ENCODE assay signal across 1 cellular context in the genomic region with DNA sequence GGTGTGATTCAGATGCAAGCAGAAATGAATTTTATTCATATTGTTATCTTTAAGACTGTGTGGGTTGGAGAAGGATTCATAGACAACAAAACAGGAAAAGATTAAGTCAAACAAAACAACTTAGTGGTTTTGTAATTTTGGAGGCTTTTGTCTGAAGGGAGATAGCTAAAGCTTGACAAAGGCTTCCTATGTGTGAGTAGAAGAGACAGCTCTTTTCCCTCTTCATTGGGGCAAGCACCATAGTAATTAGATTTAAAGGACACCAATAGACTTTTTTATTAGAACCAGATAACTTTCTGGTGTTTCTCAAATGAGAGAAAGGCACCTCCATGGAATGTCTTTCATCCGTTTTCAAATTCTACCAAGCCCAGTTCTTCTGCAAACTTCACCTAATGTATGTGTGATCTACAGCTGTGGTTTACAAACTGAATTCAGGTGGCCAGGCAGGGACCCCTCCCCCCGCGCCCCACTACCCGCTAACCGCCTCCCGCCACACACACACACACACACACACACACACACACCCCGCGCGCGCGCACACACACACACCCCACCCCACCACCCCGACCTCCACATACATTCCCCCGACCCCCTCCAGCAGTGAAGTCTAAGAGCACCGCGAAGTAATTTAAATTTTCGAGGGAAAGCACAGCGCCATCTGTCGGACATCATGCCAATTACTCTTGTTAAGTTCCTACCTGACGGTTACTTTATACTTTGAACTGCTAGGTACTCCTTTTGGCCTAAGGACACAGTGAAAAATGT.
TF ChIP-seq lines count a peak whose summit lies in the region.

No MANE protein-coding gene starts in this region.

TF ChIP-seq in HepG2, 621 proteins besides CTCF, POLR2A, EP300 and RAD21 (continued from another document and continues in another):
- TF ChIP-seq ZNF3 (CRISPR knock-in tag; IDR thresholded peaks at IDR 0.05) (no peak), STAG1 (CRISPR knock-in tag; IDR thresholded peaks at IDR 0.05) (peak; percentile 56), SKI (IDR thresholded peaks at IDR 0.05; ENCODE audit: partially characterized antibody) (no peak), ZMYM4 (CRISPR knock-in tag; IDR thresholded peaks at IDR 0.05) (peak; percentile 65), ZNF792 (CRISPR knock-in tag; IDR thresholded peaks at IDR 0.05) (no peak), ZFP37 (CRISPR knock-in tag; IDR thresholded peaks at IDR 0.05; ENCODE audit: borderline replicate concordance) (no peak), MZF1 (CRISPR knock-in tag; IDR thresholded peaks at IDR 0.05; ENCODE audit: borderline replicate concordance) (no peak), NCOR1 (IDR thresholded peaks at IDR 0.05; ENCODE audit: borderline replicate concordance, low read length) (no peak), ZFAT (CRISPR knock-in tag; conservative IDR thresholded peaks at IDR 0.05) (no peak), CHD2 (IDR thresholded peaks at IDR 0.05; ENCODE audit: low read depth, low read length) (no peak), TARDBP (CRISPR knock-in tag; IDR thresholded peaks at IDR 0.05) (no peak), ZNF780A (CRISPR knock-in tag; IDR thresholded peaks at IDR 0.05) (no peak), ASH2L (IDR thresholded peaks at IDR 0.05; ENCODE audit: insufficient read length, low read depth, low read length) (peak; percentile 39), GATAD1 (CRISPR knock-in tag; IDR thresholded peaks at IDR 0.05) (no peak), ZNF383 (CRISPR knock-in tag; IDR thresholded peaks at IDR 0.05; ENCODE audit: borderline replicate concordance) (no peak), ATAD3A (CRISPR knock-in tag; IDR thresholded peaks at IDR 0.05) (no peak), KDM2A (CRISPR knock-in tag; IDR thresholded peaks at IDR 0.05; ENCODE audit: borderline replicate concordance, low read depth) (no peak), U2AF1 (optimal IDR thresholded peaks at IDR 0.05; ENCODE audit: low read depth, low read length) (no peak), NRL (CRISPR knock-in tag; IDR thresholded peaks at IDR 0.05; ENCODE audit: borderline replicate concordance) (no peak), MIXL1 (CRISPR knock-in tag; IDR thresholded peaks at IDR 0.05) (0 out of 2 replicates have a peak, but pooled peaks have one; percentile 30), SMAD9 (CRISPR knock-in tag; IDR thresholded peaks at IDR 0.05) (no peak), ZNF138 (CRISPR knock-in tag; IDR thresholded peaks at IDR 0.05; ENCODE audit: low read depth) (no peak), CENPT (CRISPR knock-in tag; IDR thresholded peaks at IDR 0.05; ENCODE audit: low read depth) (no peak), HNF4G (IDR thresholded peaks at IDR 0.05; ENCODE audit: borderline replicate concordance, low read depth, low read length) (no peak), HNF4G (CRISPR knock-in tag; IDR thresholded peaks at IDR 0.05; ENCODE audit: borderline replicate concordance, low read depth) (no peak), ZNF616 (CRISPR knock-in tag; IDR thresholded peaks at IDR 0.05; ENCODE audit: low read depth) (no peak), SMC3 (IDR thresholded peaks at IDR 0.05; ENCODE audit: low read length) (peak; percentile 48; the same call in 1 of the 2 replicates), ZNF230 (CRISPR knock-in tag; IDR thresholded peaks at IDR 0.05) (no peak), ZNF160 (CRISPR knock-in tag; IDR thresholded peaks at IDR 0.05) (no peak), KLF12 (CRISPR knock-in tag; IDR thresholded peaks at IDR 0.05; ENCODE audit: borderline replicate concordance) (no peak), ZNF232 (CRISPR knock-in tag; IDR thresholded peaks at IDR 0.05; ENCODE audit: borderline replicate concordance) (no peak), CREM (IDR thresholded peaks at IDR 0.05) (no peak), CREM (CRISPR knock-in tag; IDR thresholded peaks at IDR 0.05) (no peak), KDM1A (CRISPR knock-in tag; IDR thresholded peaks at IDR 0.05) (no peak), ZSCAN22 (CRISPR knock-in tag; IDR thresholded peaks at IDR 0.05) (no peak)
- TF ChIP-seq, protein P1, sequence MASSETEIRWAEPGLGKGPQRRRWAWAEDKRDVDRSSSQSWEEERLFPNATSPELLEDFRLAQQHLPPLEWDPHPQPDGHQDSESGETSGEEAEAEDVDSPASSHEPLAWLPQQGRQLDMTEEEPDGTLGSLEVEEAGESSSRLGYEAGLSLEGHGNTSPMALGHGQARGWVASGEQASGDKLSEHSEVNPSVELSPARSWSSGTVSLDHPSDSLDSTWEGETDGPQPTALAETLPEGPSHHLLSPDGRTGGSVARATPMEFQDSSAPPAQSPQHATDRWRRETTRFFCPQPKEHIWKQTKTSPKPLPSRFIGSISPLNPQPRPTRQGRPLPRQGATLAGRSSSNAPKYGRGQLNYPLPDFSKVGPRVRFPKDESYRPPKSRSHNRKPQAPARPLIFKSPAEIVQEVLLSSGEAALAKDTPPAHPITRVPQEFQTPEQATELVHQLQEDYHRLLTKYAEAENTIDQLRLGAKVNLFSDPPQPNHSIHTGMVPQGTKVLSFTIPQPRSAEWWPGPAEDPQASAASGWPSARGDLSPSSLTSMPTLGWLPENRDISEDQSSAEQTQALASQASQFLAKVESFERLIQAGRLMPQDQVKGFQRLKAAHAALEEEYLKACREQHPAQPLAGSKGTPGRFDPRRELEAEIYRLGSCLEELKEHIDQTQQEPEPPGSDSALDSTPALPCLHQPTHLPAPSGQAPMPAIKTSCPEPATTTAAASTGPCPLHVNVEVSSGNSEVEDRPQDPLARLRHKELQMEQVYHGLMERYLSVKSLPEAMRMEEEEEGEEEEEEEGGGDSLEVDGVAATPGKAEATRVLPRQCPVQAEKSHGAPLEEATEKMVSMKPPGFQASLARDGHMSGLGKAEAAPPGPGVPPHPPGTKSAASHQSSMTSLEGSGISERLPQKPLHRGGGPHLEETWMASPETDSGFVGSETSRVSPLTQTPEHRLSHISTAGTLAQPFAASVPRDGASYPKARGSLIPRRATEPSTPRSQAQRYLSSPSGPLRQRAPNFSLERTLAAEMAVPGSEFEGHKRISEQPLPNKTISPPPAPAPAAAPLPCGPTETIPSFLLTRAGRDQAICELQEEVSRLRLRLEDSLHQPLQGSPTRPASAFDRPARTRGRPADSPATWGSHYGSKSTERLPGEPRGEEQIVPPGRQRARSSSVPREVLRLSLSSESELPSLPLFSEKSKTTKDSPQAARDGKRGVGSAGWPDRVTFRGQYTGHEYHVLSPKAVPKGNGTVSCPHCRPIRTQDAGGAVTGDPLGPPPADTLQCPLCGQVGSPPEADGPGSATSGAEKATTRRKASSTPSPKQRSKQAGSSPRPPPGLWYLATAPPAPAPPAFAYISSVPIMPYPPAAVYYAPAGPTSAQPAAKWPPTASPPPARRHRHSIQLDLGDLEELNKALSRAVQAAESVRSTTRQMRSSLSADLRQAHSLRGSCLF (CRISPR knock-in tag; IDR thresholded peaks at IDR 0.05; ENCODE audit: borderline replicate concordance), result no peak
- TF ChIP-seq, protein P2, sequence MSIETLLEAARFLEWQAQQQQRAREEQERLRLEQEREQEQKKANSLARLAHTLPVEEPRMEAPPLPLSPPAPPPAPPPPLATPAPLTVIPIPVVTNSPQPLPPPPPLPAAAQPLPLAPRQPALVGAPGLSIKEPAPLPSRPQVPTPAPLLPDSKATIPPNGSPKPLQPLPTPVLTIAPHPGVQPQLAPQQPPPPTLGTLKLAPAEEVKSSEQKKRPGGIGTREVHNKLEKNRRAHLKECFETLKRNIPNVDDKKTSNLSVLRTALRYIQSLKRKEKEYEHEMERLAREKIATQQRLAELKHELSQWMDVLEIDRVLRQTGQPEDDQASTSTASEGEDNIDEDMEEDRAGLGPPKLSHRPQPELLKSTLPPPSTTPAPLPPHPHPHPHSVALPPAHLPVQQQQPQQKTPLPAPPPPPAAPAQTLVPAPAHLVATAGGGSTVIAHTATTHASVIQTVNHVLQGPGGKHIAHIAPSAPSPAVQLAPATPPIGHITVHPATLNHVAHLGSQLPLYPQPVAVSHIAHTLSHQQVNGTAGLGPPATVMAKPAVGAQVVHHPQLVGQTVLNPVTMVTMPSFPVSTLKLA (IDR thresholded peaks at IDR 0.05), result no peak
- TF ChIP-seq, protein P3, sequence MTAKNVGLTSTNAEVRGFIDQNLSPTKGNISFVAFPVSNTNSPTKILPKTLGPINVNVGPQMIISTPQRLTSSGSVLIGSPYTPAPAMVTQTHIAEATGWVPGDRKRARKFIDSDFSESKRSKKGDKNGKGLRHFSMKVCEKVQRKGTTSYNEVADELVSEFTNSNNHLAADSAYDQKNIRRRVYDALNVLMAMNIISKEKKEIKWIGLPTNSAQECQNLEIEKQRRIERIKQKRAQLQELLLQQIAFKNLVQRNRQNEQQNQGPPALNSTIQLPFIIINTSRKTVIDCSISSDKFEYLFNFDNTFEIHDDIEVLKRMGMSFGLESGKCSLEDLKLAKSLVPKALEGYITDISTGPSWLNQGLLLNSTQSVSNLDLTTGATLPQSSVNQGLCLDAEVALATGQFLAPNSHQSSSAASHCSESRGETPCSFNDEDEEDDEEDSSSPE (CRISPR knock-in tag; IDR thresholded peaks at IDR 0.05), result peak; percentile 45; the same call in 1 of the 2 replicates
- TF ChIP-seq, protein P4, sequence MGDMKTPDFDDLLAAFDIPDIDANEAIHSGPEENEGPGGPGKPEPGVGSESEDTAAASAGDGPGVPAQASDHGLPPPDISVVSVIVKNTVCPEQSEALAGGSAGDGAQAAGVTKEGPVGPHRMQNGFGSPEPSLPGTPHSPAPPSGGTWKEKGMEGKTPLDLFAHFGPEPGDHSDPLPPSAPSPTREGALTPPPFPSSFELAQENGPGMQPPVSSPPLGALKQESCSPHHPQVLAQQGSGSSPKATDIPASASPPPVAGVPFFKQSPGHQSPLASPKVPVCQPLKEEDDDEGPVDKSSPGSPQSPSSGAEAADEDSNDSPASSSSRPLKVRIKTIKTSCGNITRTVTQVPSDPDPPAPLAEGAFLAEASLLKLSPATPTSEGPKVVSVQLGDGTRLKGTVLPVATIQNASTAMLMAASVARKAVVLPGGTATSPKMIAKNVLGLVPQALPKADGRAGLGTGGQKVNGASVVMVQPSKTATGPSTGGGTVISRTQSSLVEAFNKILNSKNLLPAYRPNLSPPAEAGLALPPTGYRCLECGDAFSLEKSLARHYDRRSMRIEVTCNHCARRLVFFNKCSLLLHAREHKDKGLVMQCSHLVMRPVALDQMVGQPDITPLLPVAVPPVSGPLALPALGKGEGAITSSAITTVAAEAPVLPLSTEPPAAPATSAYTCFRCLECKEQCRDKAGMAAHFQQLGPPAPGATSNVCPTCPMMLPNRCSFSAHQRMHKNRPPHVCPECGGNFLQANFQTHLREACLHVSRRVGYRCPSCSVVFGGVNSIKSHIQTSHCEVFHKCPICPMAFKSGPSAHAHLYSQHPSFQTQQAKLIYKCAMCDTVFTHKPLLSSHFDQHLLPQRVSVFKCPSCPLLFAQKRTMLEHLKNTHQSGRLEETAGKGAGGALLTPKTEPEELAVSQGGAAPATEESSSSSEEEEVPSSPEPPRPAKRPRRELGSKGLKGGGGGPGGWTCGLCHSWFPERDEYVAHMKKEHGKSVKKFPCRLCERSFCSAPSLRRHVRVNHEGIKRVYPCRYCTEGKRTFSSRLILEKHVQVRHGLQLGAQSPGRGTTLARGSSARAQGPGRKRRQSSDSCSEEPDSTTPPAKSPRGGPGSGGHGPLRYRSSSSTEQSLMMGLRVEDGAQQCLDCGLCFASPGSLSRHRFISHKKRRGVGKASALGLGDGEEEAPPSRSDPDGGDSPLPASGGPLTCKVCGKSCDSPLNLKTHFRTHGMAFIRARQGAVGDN (CRISPR knock-in tag; IDR thresholded peaks at IDR 0.05), result peak; percentile 43
- TF ChIP-seq, protein P5, sequence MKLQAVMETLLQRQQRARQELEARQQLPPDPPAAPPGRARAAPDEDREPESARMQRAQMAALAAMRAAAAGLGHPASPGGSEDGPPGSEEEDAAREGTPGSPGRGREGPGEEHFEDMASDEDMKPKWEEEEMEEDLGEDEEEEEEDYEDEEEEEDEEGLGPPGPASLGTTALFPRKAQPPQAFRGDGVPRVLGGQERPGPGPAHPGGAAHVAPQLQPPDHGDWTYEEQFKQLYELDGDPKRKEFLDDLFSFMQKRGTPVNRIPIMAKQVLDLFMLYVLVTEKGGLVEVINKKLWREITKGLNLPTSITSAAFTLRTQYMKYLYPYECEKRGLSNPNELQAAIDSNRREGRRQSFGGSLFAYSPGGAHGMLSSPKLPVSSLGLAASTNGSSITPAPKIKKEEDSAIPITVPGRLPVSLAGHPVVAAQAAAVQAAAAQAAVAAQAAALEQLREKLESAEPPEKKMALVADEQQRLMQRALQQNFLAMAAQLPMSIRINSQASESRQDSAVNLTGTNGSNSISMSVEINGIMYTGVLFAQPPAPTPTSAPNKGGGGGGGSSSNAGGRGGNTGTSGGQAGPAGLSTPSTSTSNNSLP (IDR thresholded peaks at IDR 0.05; ENCODE audit: low read depth, low read length), result peak; percentile 67; the same call in 1 of the 2 replicates
- TF ChIP-seq, protein P6, sequence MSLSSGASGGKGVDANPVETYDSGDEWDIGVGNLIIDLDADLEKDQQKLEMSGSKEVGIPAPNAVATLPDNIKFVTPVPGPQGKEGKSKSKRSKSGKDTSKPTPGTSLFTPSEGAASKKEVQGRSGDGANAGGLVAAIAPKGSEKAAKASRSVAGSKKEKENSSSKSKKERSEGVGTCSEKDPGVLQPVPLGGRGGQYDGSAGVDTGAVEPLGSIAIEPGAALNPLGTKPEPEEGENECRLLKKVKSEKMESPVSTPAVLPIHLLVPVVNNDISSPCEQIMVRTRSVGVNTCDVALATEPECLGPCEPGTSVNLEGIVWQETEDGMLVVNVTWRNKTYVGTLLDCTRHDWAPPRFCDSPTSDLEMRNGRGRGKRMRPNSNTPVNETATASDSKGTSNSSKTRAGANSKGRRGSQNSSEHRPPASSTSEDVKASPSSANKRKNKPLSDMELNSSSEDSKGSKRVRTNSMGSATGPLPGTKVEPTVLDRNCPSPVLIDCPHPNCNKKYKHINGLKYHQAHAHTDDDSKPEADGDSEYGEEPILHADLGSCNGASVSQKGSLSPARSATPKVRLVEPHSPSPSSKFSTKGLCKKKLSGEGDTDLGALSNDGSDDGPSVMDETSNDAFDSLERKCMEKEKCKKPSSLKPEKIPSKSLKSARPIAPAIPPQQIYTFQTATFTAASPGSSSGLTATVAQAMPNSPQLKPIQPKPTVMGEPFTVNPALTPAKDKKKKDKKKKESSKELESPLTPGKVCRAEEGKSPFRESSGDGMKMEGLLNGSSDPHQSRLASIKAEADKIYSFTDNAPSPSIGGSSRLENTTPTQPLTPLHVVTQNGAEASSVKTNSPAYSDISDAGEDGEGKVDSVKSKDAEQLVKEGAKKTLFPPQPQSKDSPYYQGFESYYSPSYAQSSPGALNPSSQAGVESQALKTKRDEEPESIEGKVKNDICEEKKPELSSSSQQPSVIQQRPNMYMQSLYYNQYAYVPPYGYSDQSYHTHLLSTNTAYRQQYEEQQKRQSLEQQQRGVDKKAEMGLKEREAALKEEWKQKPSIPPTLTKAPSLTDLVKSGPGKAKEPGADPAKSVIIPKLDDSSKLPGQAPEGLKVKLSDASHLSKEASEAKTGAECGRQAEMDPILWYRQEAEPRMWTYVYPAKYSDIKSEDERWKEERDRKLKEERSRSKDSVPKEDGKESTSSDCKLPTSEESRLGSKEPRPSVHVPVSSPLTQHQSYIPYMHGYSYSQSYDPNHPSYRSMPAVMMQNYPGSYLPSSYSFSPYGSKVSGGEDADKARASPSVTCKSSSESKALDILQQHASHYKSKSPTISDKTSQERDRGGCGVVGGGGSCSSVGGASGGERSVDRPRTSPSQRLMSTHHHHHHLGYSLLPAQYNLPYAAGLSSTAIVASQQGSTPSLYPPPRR (CRISPR knock-in tag; IDR thresholded peaks at IDR 0.05; ENCODE audit: borderline replicate concordance), result no peak
- TF ChIP-seq, protein P7, sequence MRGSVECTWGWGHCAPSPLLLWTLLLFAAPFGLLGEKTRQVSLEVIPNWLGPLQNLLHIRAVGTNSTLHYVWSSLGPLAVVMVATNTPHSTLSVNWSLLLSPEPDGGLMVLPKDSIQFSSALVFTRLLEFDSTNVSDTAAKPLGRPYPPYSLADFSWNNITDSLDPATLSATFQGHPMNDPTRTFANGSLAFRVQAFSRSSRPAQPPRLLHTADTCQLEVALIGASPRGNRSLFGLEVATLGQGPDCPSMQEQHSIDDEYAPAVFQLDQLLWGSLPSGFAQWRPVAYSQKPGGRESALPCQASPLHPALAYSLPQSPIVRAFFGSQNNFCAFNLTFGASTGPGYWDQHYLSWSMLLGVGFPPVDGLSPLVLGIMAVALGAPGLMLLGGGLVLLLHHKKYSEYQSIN (CRISPR knock-in tag; IDR thresholded peaks at IDR 0.05; ENCODE audit: borderline replicate concordance), result no peak
